In genomic region chr2:216792222-216793001, GRCh38 we compare ENCODE assay signal across 10 cellular contexts.
DNase-seq lines count a peak whose midpoint lies in the region; ATAC-seq, FAIRE-seq and TF ChIP-seq lines count a peak whose summit lies in the region.
"Had no signal": no experiment of that assay in that cellular context is flagged by ENCODE, and none has a peak within 500 bp of the region (broad histone marks: within the 10 kb centered on the region; RNA-seq: fewer than 3 reads in every experiment).

No MANE protein-coding gene starts in this region.

- no peak overlapping the region for H3K56ac ChIP-seq in H9 (ENCODE audit: insufficient read length, low read depth, low read length)

- H3K23me2 ChIP-seq in H9 (ENCODE audit: insufficient read length, low read depth, low read length, poor library complexity, severe bottlenecking): no peaks in the 10 kb centered on the region

- H2BK12ac ChIP-seq in H9 (ENCODE audit: insufficient read length, low read depth, low read length): no peak overlapping the region

- no peak overlapping the region; a peak in 1 of 7 replicates for H3K27ac Mint-ChIP-seq in H9
- H3K27ac Mint-ChIP-seq: stimulated activated memory B cell treated with anti-CD40 and anti-IgM and Interleukin-4, amounts not matched to agents 10 μg/mL and 1 μg/mL and 100 μg/mL, for 72 hours had no signal

- no peak overlapping the region for H2AFZ ChIP-seq in H9 (ENCODE audit: low read length)

- H3K4me3 ChIP-seq in gastroesophageal sphincter (no peak overlapping the region), sigmoid colon (no peak overlapping the region), esophagus muscularis mucosa (no peak overlapping the region)

- H3K4me1 ChIP-seq in H9 (ENCODE audit: insufficient read depth, low read length) (peaks cover 5% of the 10 kb centered on the region; the same call in 1 of the 2 replicates), gastroesophageal sphincter (peaks cover 0 to 36% (median 0%) of the 10 kb centered on the region in 3 donors), sigmoid colon (peaks cover 0 to 58% (median 37%) of the 10 kb centered on the region in 4 donors), esophagus muscularis mucosa (peaks cover 3 to 35% (median 15%) of the 10 kb centered on the region in 4 donors)

- no peak overlapping the region for H3K4ac ChIP-seq in H9 (ENCODE audit: low read depth, low read length)

- WGBS in H9 (ENCODE audit: extremely low coverage, insufficient read length, low lambda C conversion rate): no CpG with 5 or more reads among the region's 8 CpGs
- 76 to 86% methylated on average over 2 to 3 of the region's 8 CpGs for WGBS in gastroesophageal sphincter (ENCODE audit: low coverage in 1 of 2), 2 donors
- WGBS in sigmoid colon, 2 donors: 65 to 79% methylated on average over 8 of the region's 8 CpGs
- WGBS in esophagus muscularis mucosa: 73% methylated on average over 8 of the region's 8 CpGs

- no peaks in the 10 kb centered on the region for H4K20me1 ChIP-seq in H9 (ENCODE audit: control insufficient read depth, insufficient read depth, insufficient read length)

- no peak overlapping the region for H2AK5ac ChIP-seq in H9 (ENCODE audit: insufficient read length, low read length)

- H3K9me3 Mint-ChIP-seq in H9: no peaks in the 10 kb centered on the region; a peak in 1 of 5 replicates
- H3K9me3 Mint-ChIP-seq: stimulated activated memory B cell treated with anti-CD40 and anti-IgM and Interleukin-4, amounts not matched to agents 10 μg/mL and 1 μg/mL and 100 μg/mL, for 72 hours had no signal

- no peak for FAIRE-seq in GM19239 (lab: Jason Lieb, UNC)

- H3K4me2 ChIP-seq in H9 (ENCODE audit: insufficient read depth, insufficient read length, low read length): no peak overlapping the region
- H3K4me2 ChIP-seq: KMS-11 had no signal

- ATAC-seq in gastroesophageal sphincter: peak; percentile 65
- ATAC-seq: stimulated activated memory B cell treated with anti-CD40 and anti-IgM and Interleukin-4, amounts not matched to agents 10 μg/mL and 1 μg/mL and 100 μg/mL, for 72 hours had no signal

- intact Hi-C loops in sigmoid colon (cut with DNase I): no loop called here
- intact Hi-C loops in esophagus muscularis mucosa (cut with DNase I): loop anchor here (10.0 kb wide), 1 partner anchor 172 kb away; no protein-coding TSS in a partner anchor

- no peak overlapping the region for H3T11ph ChIP-seq in H9 (ENCODE audit: low read length)

- H3K36me3 Mint-ChIP-seq in H9 (ENCODE audit: insufficient read depth in 1 of 3, low read depth in 3 of 3): no peaks in the 10 kb centered on the region; a peak in 1 of 7 replicates
- H3K36me3 Mint-ChIP-seq: stimulated activated memory B cell treated with anti-CD40 and anti-IgM and Interleukin-4, amounts not matched to agents 10 μg/mL and 1 μg/mL and 100 μg/mL, for 72 hours had no signal

- H3K9ac ChIP-seq in H9 (ENCODE audit: extremely low read depth, insufficient read length, low read length): no peak overlapping the region
- H3K9ac ChIP-seq: KMS-11 had no signal

- H3K14ac ChIP-seq in H9 (ENCODE audit: insufficient read depth, low read length): no peak overlapping the region

- H4K91ac ChIP-seq in H9 (ENCODE audit: insufficient read length, low read depth, low read length): no peak overlapping the region

- H4K5ac ChIP-seq in H9 (ENCODE audit: insufficient read length, low read depth, low read length): no peak overlapping the region

- no peak overlapping the region for H3K23ac ChIP-seq in H9 (ENCODE audit: insufficient read length, low read depth, low read length)

- no peak overlapping the region for H2BK5ac ChIP-seq in H9 (ENCODE audit: insufficient read length, low read length)

- H4K8ac ChIP-seq in H9 (replicated peaks; ENCODE audit: insufficient read length, low read depth, low read length): no peak overlapping the region

- peaks cover 19 to 36% of the 10 kb centered on the region in 2 experiments for H3K4me1 Mint-ChIP-seq in H9
- H3K4me1 Mint-ChIP-seq: stimulated activated memory B cell treated with anti-CD40 and anti-IgM and Interleukin-4, amounts not matched to agents 10 μg/mL and 1 μg/mL and 100 μg/mL, for 72 hours had no signal

- no peaks in the 10 kb centered on the region for H3K79me1 ChIP-seq in H9 (ENCODE audit: insufficient read depth, low read depth, low read length, poor library complexity, severe bottlenecking)

- H3K27ac ChIP-seq in H9 (ENCODE audit: insufficient read length, low read depth, low read length) (no peak overlapping the region), gastroesophageal sphincter (peak overlapping the region in 2 of 4 donors; percentile 53 to 55), sigmoid colon (peak overlapping the region; percentile 42 to 71 (median 62)), esophagus muscularis mucosa (replicated peaks in 1 of 4) (peak overlapping the region in 2 of 4 donors; percentile 38 to 42)
- H3K27ac ChIP-seq: KMS-11 had no signal

- H2BK15ac ChIP-seq in H9 (ENCODE audit: low read depth, low read length): no peak overlapping the region

- no peaks in the 10 kb centered on the region for H3K27me3 ChIP-seq in H9 (ENCODE audit: insufficient read depth, low read length)
- H3K27me3 ChIP-seq in gastroesophageal sphincter: no peaks in the 10 kb centered on the region
- no peaks in the 10 kb centered on the region for H3K27me3 ChIP-seq in sigmoid colon
- H3K27me3 ChIP-seq in esophagus muscularis mucosa: no peaks in the 10 kb centered on the region

- no peak overlapping the region for H3K18ac ChIP-seq in H9 (ENCODE audit: insufficient read length, low read depth, low read length)

- H3K4me3 Mint-ChIP-seq in H9: no peak overlapping the region
- H3K4me3 Mint-ChIP-seq: stimulated activated memory B cell treated with anti-CD40 and anti-IgM and Interleukin-4, amounts not matched to agents 10 μg/mL and 1 μg/mL and 100 μg/mL, for 72 hours had no signal

- peaks cover 2% of the 10 kb centered on the region; the same call in 1 of the 2 replicates for H3K27me3 Mint-ChIP-seq in H9 (ENCODE audit: low read depth)

- DNase-seq in H9 (peak; percentile 52), SHP77 (lab: John Stamatoyannopoulos, UW) (peak; percentile 30 to 52), sigmoid colon (peak; percentile 79), esophagus muscularis mucosa (ENCODE audit: extremely low spot score) (no peak), GM19238 (ENCODE audit: insufficient read length, low spot score) (no peak), GM19239 (ENCODE audit: insufficient read length, low spot score) (no peak)
- DNase-seq in activated CD8-positive, alpha-beta memory T cell treated with anti-CD3 and anti-CD28 coated beads, Interleukin-2, amount 50 U/mL, for 48 hours: no peak

- H3K36me3 ChIP-seq in gastroesophageal sphincter (no peaks in the 10 kb centered on the region), sigmoid colon (no peaks in the 10 kb centered on the region), esophagus muscularis mucosa (no peaks in the 10 kb centered on the region)

- 0 out of 3 replicates have a peak, but pooled peaks have one; percentile 21 for TF ChIP-seq CTCF in H9 (conservative IDR thresholded peaks at IDR 0.05)
- no peak for TF ChIP-seq CTCF in gastroesophageal sphincter (IDR thresholded peaks at IDR 0.05)
- TF ChIP-seq CTCF in sigmoid colon (IDR thresholded peaks at IDR 0.05): no peak
- TF ChIP-seq CTCF in esophagus muscularis mucosa (IDR thresholded peaks at IDR 0.05): no peak

- H3K79me2 ChIP-seq in H9 (ENCODE audit: insufficient read depth, low read length): no peaks in the 10 kb centered on the region

- H2BK120ac ChIP-seq in H9 (ENCODE audit: low read depth, low read length, poor library complexity, severe bottlenecking): no peak overlapping the region

- TF ChIP-seq POLR2A in gastroesophageal sphincter (IDR thresholded peaks at IDR 0.05) (no peak), sigmoid colon (IDR thresholded peaks at IDR 0.05) (no peak), esophagus muscularis mucosa (IDR thresholded peaks at IDR 0.05; ENCODE audit: low read depth) (no peak)

- H3K9me3 ChIP-seq in H9 (ENCODE audit: control insufficient read depth, low read depth, low read length) (no peaks in the 10 kb centered on the region), gastroesophageal sphincter (no peaks in the 10 kb centered on the region), sigmoid colon (no peaks in the 10 kb centered on the region), esophagus muscularis mucosa (no peaks in the 10 kb centered on the region)

- no peak overlapping the region for H2BK20ac ChIP-seq in H9 (ENCODE audit: low read depth, low read length, poor library complexity, severe bottlenecking)

- TF ChIP-seq EP300 in gastroesophageal sphincter (IDR thresholded peaks at IDR 0.05): no peak
- TF ChIP-seq EP300 in sigmoid colon (IDR thresholded peaks at IDR 0.05): no peak
- no peak for TF ChIP-seq EP300 in esophagus muscularis mucosa (IDR thresholded peaks at IDR 0.05)

Comparison
In these comparisons a context has a peak if more than half of its experiments do, and no peak if none do; other contexts are left out.
1. DNase-seq: peak in H9 (single experiment), SHP77 (2 of 2) and sigmoid colon (single experiment); none in esophagus muscularis mucosa (single experiment), activated CD8-positive, alpha-beta memory T cell treated with anti-CD3 and anti-CD28 coated beads, Interleukin-2, amount 50 U/mL, for 48 hours (single experiment), GM19238 (single experiment) and GM19239 (single experiment).